ENCODE assay signal across 8 cellular contexts in genomic region chr3:64530434-64531049, GRCh38.
DNase-seq lines count a peak whose midpoint lies in the region; ATAC-seq and TF ChIP-seq lines count a peak whose summit lies in the region.

No MANE protein-coding gene starts in this region.

- H3K9me3 ChIP-seq in GM23248 (ENCODE audit: low read depth) (no peaks in the 10 kb centered on the region), mammary epithelial cell (replicated peaks; ENCODE audit: insufficient read depth, low read length) (no peaks in the 10 kb centered on the region), transverse colon (no peaks in the 10 kb centered on the region)

- H3K79me2 ChIP-seq in GM23248 (ENCODE audit: insufficient read depth) (no peaks in the 10 kb centered on the region), mammary epithelial cell (ENCODE audit: insufficient read depth, low read length) (no peaks in the 10 kb centered on the region)

- intact Hi-C loops in mammary epithelial cell (cut with micrococcal nuclease) (loop anchor here (5.0 to 10.0 kb wide), 5 partner anchors 184 to 1222 kb away; no protein-coding TSS in a partner anchor), transverse colon (cut with DNase I; ENCODE audit: low total_unique reads) (loop anchor here (5.0 to 10.0 kb wide), 3 partner anchors 154 to 882 kb away; partner anchors contain the start of gene ADAMTS9)

- 10 to 13% methylated on average over 8 of the region's 8 CpGs for WGBS in GM23248 (ENCODE audit: low coverage in 1 of 2, low lambda C conversion rate in 2 of 2, missing lambda C conversion rate in 2 of 2), 2 experiments
- WGBS in mammary epithelial cell (ENCODE audit: low coverage, missing lambda C conversion rate), result 3% methylated on average over 8 of the region's 8 CpGs
- WGBS in transverse colon (ENCODE audit: low coverage in 1 of 2), 2 donors, result 24 to 30% methylated on average over 7 to 8 of the region's 8 CpGs

- H3K4me1 ChIP-seq in GM23248 (ENCODE audit: insufficient read depth) (no peaks in the 10 kb centered on the region; the same call in 1 of the 2 replicates), mammary epithelial cell (ENCODE audit: insufficient read depth, low read length) (no peaks in the 10 kb centered on the region), transverse colon (peaks cover 0 to 4% (median 2%) of the 10 kb centered on the region in 4 donors)

- H4K20me1 ChIP-seq in GM23248 (ENCODE audit: insufficient read depth) (no peaks in the 10 kb centered on the region), mammary epithelial cell (ENCODE audit: insufficient read depth, low read length) (no peaks in the 10 kb centered on the region)

- ATAC-seq in GM21515 (IDR thresholded peaks at IDR 0.05; ENCODE audit: unreplicated experiment) (no peak), GM19467 (IDR thresholded peaks at IDR 0.05; ENCODE audit: unreplicated experiment) (no peak)

- DNase-seq in CD1c-positive myeloid dendritic cell (ENCODE audit: extremely low spot score) (peak; percentile 13), GM23248 (peak; percentile 78), NCI-H82 treated with DMSO at 0.1 percent for 48 hours (lab: John Stamatoyannopoulos, UW; ENCODE audit: unreplicated experiment) (peak; percentile 2), mammary epithelial cell (peak; percentile 50), kidney epithelial cell (ENCODE audit: low read depth) (no peak), transverse colon (peak; percentile 70)

- H3K27me3 ChIP-seq in GM23248 (replicated peaks; ENCODE audit: insufficient read depth), result no peaks in the 10 kb centered on the region
- H3K27me3 ChIP-seq in mammary epithelial cell (ENCODE audit: insufficient read depth, low read length), result no peaks in the 10 kb centered on the region
- H3K27me3 ChIP-seq in kidney epithelial cell (ENCODE audit: control insufficient read depth, insufficient read depth, low read length), result no peaks in the 10 kb centered on the region
- H3K27me3 ChIP-seq in transverse colon, result no peaks in the 10 kb centered on the region

- dilution Hi-C loops in mammary epithelial cell (cut with HindIII; ENCODE audit: low sequenced_read_pairs), result no loop called here

- no peak overlapping the region for H3K9ac ChIP-seq in GM23248
- H3K9ac ChIP-seq in mammary epithelial cell (ENCODE audit: insufficient read depth, low read length), result no peak overlapping the region

- no peak for TF ChIP-seq POLR2A in transverse colon (IDR thresholded peaks at IDR 0.05)

- H3K4me3 ChIP-seq in GM23248 (no peak overlapping the region), mammary epithelial cell (replicated peaks in 1 of 3; ENCODE audit: insufficient read depth in 1 of 3, low read depth in 2 of 3, low read length in 3 of 3) (no peak overlapping the region), kidney epithelial cell (ENCODE audit: low read depth, low read length) (no peak overlapping the region), transverse colon (no peak overlapping the region)

- H3K27ac ChIP-seq in GM23248 (no peak overlapping the region), mammary epithelial cell (ENCODE audit: insufficient read depth, low read depth, low read length) (no peak overlapping the region), transverse colon (no peak overlapping the region)

- H3K4me2 ChIP-seq in GM23248 (ENCODE audit: unreplicated experiment) (peak overlapping the region; percentile 63), mammary epithelial cell (ENCODE audit: insufficient read depth, low read depth, low read length) (peak overlapping the region; percentile 30)

- in situ Hi-C loops in GM23248 (cut with MboI), result loop anchor here (10.0 to 25.0 kb wide), 2 partner anchors 714 to 1207 kb away; no protein-coding TSS in a partner anchor
- in situ Hi-C loops in mammary epithelial cell (cut with MboI; ENCODE audit: low sequenced_read_pairs in 2 of 2), result loop anchor here (10.0 to 25.0 kb wide), 3 partner anchors 714 to 1207 kb away; no protein-coding TSS in a partner anchor
- in situ Hi-C loops in transverse colon (cut with MboI; ENCODE audit: low pct_ligation_motif_present in 1 of 4, low pct_unique_long_range_greater_than_20kb in 1 of 4, low sequenced_read_pairs in 3 of 4), result loop anchor here in 3 of 4 donors (25.0 kb wide), 5 partner anchors 632 to 1207 kb away; no protein-coding TSS in a partner anchor

- TF ChIP-seq EP300 in transverse colon (IDR thresholded peaks at IDR 0.05; ENCODE audit: low read depth), result no peak

- no TSS peak for BruUV-seq in mammary epithelial cell (replicated peaks; lab: Mats Ljungman, UMichigan)

- CTCF ChIA-PET in mammary epithelial cell (lab: Charles Lee; ENCODE audit: low non-redundant PET), result interaction anchor here (0.6 to 0.8 kb wide), 6 partner anchors 11 to 1607 kb away, joined by 3 to 10 read pairs (median 4); no protein-coding TSS in a partner anchor

- TF ChIP-seq CTCF in mammary epithelial cell (conservative IDR thresholded peaks at IDR 0.05 in 1 of 2, IDR thresholded peaks at IDR 0.05 in 1 of 2; ENCODE audit: extremely low read depth in 1 of 2, insufficient read depth in 1 of 2, low read depth in 1 of 2, low read length in 2 of 2), result peak; percentile 51 to 66
- peak; percentile 69 for TF ChIP-seq CTCF in kidney epithelial cell (IDR thresholded peaks at IDR 0.05; ENCODE audit: insufficient read depth, low read length, poor library complexity, severe bottlenecking)
- peak; percentile 69 to 90 (median 75) for TF ChIP-seq CTCF in transverse colon (IDR thresholded peaks at IDR 0.05)

- H3F3A ChIP-seq in GM23248 (ENCODE audit: insufficient read depth), result no peaks in the 10 kb centered on the region

- H2AFZ ChIP-seq in GM23248 (no peak overlapping the region), mammary epithelial cell (ENCODE audit: low read depth, low read length) (peak overlapping the region; percentile 36)

- H3K36me3 ChIP-seq in GM23248 (ENCODE audit: low read depth) (no peaks in the 10 kb centered on the region), mammary epithelial cell (ENCODE audit: insufficient read depth, low read length) (no peaks in the 10 kb centered on the region), kidney epithelial cell (ENCODE audit: control insufficient read depth, insufficient read depth, low read length) (peaks cover 1% of the 10 kb centered on the region), transverse colon (no peaks in the 10 kb centered on the region)

- no peaks in the 10 kb centered on the region for H3K9me2 ChIP-seq in GM23248 (ENCODE audit: insufficient read depth)
